ENCODE assay signal across 20 cellular contexts in the genomic region with DNA sequence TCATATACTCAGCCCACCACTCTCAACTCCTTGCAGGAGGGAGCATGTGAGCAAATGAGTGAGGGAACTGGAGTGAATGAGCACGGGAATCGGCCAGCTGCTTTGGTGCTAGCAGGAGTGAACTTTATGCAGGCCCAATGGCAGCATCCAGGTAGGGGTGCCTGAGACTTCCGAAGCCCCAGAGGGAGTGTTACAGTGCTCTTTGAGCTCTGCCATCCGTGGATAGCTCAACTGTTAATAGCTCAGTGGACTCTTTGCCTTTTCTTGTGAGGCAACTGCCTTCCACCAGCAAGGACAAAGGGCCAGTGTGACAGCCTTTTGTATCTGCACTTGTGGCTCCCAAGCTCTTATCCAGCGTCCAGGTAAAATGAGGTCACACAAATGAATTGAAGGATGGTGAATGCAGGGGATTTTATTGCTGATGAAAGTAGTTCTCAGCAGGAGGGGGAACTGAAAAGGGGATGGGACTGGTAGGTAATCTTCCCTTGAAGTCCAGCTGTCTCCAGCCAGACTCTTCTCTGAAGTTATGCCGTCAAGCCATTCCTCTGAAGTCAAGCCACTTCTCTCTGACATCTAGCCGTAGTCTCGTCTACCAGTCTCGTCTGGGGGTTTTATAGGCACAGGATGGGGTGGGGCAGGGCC.
"Had no signal": no experiment of that assay in that cellular context is flagged by ENCODE, and none has a peak within 500 bp of the region (broad histone marks: within the 10 kb centered on the region; RNA-seq: fewer than 3 reads in every experiment).

No MANE protein-coding gene starts in this region.

- DNase-seq: activated CD4-positive, alpha-beta T cell treated with anti-CD3 and anti-CD28 coated beads for 48 hours; activated CD4-positive, CD25-positive, alpha-beta regulatory T cell; activated CD8-positive, alpha-beta T cell treated with anti-CD3 and anti-CD28 coated beads for 36 hours; activated effector memory CD4-positive, alpha-beta T cell treated with Interleukin-2 at 50 U/mL for 16 hours; activated naive CD4-positive, alpha-beta T cell treated with anti-CD3 and anti-CD28 coated beads, Interleukin-2, amount 10 ng/mL, durations not matched to agents 7 days and 5 days; activated T-cell treated with anti-CD3 and anti-CD28 coated beads, Interleukin-2, amount 50 U/mL, for 48 hours; effector CD8-positive, alpha-beta T cell; gastrocnemius medialis; kidney glomerular epithelial cell; left ventricle myocardium inferior; mammary epithelial cell; nucleus accumbens; posterior cingulate gyrus; stimulated activated naive CD8-positive, alpha-beta T cell treated with anti-CD3 and anti-CD28 coated beads, Interleukin-15, Interleukin-2, amounts not matched to agents 100 U/mL and 50 U/mL, for 24 hours; T-helper 9 cell; tibial artery had no signal

- H3K27ac ChIP-seq: ascending aorta, coronary artery, gastrocnemius medialis, left ventricle myocardium inferior, tibial artery had no signal

- H3K4me3 Mint-ChIP-seq: activated CD8-positive, alpha-beta T cell treated with anti-CD3 and anti-CD28 coated beads for 36 hours; activated naive CD4-positive, alpha-beta T cell treated with anti-CD3 and anti-CD28 coated beads, Interleukin-2, amount 10 ng/mL, durations not matched to agents 7 days and 5 days; central memory CD8-positive, alpha-beta T cell had no signal

- H3K27ac Mint-ChIP-seq: activated CD8-positive, alpha-beta T cell treated with anti-CD3 and anti-CD28 coated beads for 36 hours; activated naive CD4-positive, alpha-beta T cell treated with anti-CD3 and anti-CD28 coated beads, Interleukin-2, amount 10 ng/mL, durations not matched to agents 7 days and 5 days had no signal

- H3K27me3 ChIP-seq: ascending aorta, gastrocnemius medialis, tibial artery had no signal

- ATAC-seq: activated CD8-positive, alpha-beta T cell treated with anti-CD3 and anti-CD28 coated beads for 36 hours; esophagus mucosa; gastrocnemius medialis; stimulated activated naive CD8-positive, alpha-beta T cell treated with anti-CD3 and anti-CD28 coated beads, Interleukin-15, Interleukin-2, amounts not matched to agents 100 U/mL and 50 U/mL, for 24 hours had no signal

- H3K27me3 Mint-ChIP-seq: activated CD8-positive, alpha-beta T cell treated with anti-CD3 and anti-CD28 coated beads for 36 hours; activated naive CD4-positive, alpha-beta T cell treated with anti-CD3 and anti-CD28 coated beads, Interleukin-2, amount 10 ng/mL, durations not matched to agents 7 days and 5 days; central memory CD8-positive, alpha-beta T cell had no signal

- H3K9me3 Mint-ChIP-seq: central memory CD8-positive, alpha-beta T cell had no signal

- H3K4me3 ChIP-seq: ascending aorta, coronary artery, gastrocnemius medialis, left ventricle myocardium inferior, tibial artery had no signal

- H3K36me3 ChIP-seq: gastrocnemius medialis had no signal

- H3K9me3 ChIP-seq: ascending aorta, gastrocnemius medialis, tibial artery had no signal

- H3K4me1 ChIP-seq: gastrocnemius medialis had no signal
